Comparison of ENCODE assay signal across 8 cellular contexts in the genomic region with DNA sequence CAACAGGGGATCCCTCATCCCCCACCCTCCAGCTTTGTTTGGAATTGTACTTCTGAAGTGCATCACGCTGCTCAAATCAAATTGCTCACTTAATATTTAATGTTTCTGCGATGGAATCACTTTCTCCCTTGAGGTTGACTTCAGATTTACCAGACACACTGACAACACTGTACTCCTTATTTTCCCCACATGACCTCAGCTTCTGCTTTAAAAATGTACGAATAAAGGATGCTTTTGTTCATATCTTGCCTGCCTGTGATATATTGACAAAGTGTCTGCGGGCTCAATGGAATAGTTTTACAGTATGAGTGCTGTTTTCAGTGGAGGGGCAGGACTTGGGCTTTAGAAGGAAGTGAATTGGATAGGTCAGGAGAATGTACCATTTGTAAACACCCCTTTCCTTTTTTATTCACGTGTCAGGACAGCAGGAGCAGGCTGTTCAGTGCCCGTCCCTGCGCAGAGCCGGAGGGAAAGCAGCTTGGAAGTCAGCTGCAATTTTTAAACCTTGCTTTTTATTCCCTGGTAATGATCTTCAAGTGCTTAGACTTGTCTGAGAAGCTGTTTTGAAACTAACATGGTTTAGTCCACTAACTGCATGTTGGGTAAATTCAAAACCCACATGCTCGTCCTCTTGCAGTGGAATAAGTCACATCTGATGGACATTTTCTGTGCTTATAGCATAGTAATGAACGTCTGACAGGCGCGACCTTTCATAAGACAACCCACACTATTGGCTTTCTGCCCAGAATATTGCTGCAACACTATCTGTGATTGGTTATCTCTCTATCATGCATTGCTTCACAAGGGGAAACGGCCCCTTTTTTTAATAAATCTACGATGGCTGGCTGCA. TPM values are rescaled to one million over a fixed set of nuclear protein-coding genes. Genes with fewer than 3 reads are reported as not detected.
DNase-seq lines count a peak whose midpoint lies in the region; ATAC-seq lines count a peak whose summit lies in the region.

No MANE protein-coding gene starts in this region.

- intact Hi-C loops in left colon (cut with DNase I, micrococcal nuclease), result no loop called here

- peak; percentile 10 for DNase-seq in NCI-H748 (lab: John Stamatoyannopoulos, UW; ENCODE audit: unreplicated experiment)
- DNase-seq in NCI-H748 treated with DMSO at 0.1 percent for 48 hours (lab: John Stamatoyannopoulos, UW), result no peak
- DNase-seq in NCI-H1417 (lab: John Stamatoyannopoulos, UW), result peak; percentile 58 to 94 (median 80)
- peak; percentile 43 for DNase-seq in T-helper 22 cell (ENCODE audit: low read depth)
- peak; percentile 90 for DNase-seq in cerebellar cortex (ENCODE audit: low spot score)
- peak; percentile 47 to 61 for DNase-seq in left colon
- DNase-seq in stimulated activated CD4-positive, alpha-beta T cell treated with anti-CD3 and anti-CD28 coated beads, TNF-alpha, amount 100 ng/mL, for 1 hour (ENCODE audit: low read depth in 3 of 3, low spot score in 1 of 3), result peak in 2 of 3 donors; percentile 22 to 25

- ATAC-seq in HG02610 (IDR thresholded peaks at IDR 0.05; ENCODE audit: unreplicated experiment) (peak; percentile 54), left colon (peak; percentile 84)

RNA-seq across cellular contexts. Expression of gene MBNL1, which starts 29.9 kb away (rescaled TPM):
- 100 to 1,000 TPM; 154 to 183 TPM for total RNA-seq in left colon
